1 cellular context compared by ENCODE assay signal in the genomic region with DNA sequence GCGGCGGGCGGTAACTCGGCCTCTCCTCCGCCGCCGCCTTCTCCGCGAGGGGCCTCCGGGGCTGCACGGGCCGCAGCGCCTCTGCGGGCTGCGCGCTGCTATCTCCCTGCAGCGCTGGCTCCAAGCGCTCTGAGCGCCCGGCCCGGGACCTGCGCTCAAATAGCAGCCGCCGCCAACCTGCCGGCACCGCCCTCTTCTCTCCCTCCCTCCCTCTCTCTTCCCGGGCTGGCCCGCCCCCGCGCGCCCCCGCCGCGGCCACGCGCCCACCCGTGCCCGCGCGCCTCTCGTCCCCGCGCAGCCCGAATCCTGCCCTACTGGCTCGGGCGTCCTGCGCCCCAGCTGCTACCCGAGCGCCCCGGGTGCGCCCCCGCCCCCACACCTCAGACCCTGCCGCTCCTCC.
TF ChIP-seq lines count a peak whose summit lies in the region.

A gene (minus strand): TSS at position 131 of the 400 bp plus-strand sequence. CDS start 211 bp downstream, outside the sequence.

TF ChIP-seq in K562, 482 proteins besides CTCF, POLR2A, EP300 and RAD21 (continued from another document):
- TF ChIP-seq, protein P1, sequence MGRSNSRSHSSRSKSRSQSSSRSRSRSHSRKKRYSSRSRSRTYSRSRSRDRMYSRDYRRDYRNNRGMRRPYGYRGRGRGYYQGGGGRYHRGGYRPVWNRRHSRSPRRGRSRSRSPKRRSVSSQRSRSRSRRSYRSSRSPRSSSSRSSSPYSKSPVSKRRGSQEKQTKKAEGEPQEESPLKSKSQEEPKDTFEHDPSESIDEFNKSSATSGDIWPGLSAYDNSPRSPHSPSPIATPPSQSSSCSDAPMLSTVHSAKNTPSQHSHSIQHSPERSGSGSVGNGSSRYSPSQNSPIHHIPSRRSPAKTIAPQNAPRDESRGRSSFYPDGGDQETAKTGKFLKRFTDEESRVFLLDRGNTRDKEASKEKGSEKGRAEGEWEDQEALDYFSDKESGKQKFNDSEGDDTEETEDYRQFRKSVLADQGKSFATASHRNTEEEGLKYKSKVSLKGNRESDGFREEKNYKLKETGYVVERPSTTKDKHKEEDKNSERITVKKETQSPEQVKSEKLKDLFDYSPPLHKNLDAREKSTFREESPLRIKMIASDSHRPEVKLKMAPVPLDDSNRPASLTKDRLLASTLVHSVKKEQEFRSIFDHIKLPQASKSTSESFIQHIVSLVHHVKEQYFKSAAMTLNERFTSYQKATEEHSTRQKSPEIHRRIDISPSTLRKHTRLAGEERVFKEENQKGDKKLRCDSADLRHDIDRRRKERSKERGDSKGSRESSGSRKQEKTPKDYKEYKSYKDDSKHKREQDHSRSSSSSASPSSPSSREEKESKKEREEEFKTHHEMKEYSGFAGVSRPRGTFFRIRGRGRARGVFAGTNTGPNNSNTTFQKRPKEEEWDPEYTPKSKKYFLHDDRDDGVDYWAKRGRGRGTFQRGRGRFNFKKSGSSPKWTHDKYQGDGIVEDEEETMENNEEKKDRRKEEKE (IDR thresholded peaks at IDR 0.05; ENCODE audit: borderline replicate concordance in 1 of 2, control insufficient read depth in 1 of 2, low read depth in 2 of 2, low read length in 1 of 2) = no peak
- TF ChIP-seq POLR2G (IDR thresholded peaks at IDR 0.05; ENCODE audit: low read depth, low read length) (peak; percentile 57), ZNF586 (CRISPR knock-in tag; conservative IDR thresholded peaks at IDR 0.05) (no peak), CHCHD3 (CRISPR knock-in tag; IDR thresholded peaks at IDR 0.05) (no peak), ZNF551 (CRISPR knock-in tag; IDR thresholded peaks at IDR 0.05) (no peak)
TF ChIP-seq in K562: peak in this region for 6.
